27 cellular contexts compared by ENCODE assay signal in the genomic region with DNA sequence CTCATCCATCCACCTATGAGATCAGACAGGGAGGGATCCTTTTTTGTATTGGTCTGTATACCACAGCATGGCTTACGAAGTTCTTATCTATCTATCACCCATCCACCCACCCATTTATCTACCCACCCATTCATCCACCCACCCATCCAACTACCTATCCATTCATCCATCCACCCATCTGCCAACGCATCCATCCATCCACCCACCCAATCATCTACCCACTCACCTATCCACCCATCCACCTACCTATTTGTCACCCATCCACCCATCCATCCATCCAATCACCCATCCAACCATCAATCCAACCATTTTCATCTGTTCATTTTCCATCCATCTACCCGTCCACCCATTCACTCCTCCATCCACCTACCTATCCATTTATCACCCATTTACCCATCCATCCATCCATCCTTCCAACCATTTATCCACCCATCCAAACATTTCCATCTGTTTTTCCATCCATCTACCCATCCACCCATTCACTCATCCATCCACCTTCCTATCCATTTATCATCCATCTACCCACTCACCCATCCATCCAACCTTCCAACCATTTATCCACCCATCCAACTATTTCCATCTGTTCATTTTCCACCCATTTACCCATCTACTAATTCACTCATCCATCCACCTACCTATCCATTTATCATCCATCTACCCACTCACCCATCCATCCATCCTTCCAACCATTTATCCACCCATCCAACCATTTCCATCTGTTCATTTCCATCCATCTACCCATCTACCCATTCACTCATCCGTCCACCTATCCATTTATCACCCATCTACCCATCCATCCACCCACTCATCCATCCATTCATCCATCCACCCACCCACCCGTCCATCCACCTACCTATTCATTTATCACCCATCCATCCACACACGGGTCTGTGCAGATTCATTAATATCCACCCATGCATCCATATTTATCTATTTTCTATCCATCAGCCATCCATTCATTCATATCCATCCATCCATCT. TPM values are rescaled to one million over a fixed set of nuclear protein-coding genes. Genes with fewer than 3 reads are reported as not detected.
"Had no signal": no experiment of that assay in that cellular context is flagged by ENCODE, and none has a peak within 500 bp of the region (broad histone marks: within the 10 kb centered on the region; RNA-seq: fewer than 3 reads in every experiment).

No MANE protein-coding gene starts in this region.

- H3K27ac ChIP-seq: dorsolateral prefrontal cortex, heart left ventricle, psoas muscle, spleen, tibial artery, upper lobe of left lung, vagina had no signal

- ATAC-seq: heart left ventricle; left colon; left ventricle myocardium superior; psoas muscle; sciatic nerve; stimulated activated memory B cell treated with anti-CD40 and anti-IgM and Interleukin-4, amounts not matched to agents 10 μg/mL and 1 μg/mL and 100 μg/mL, for 72 hours had no signal

- H3K27me3 ChIP-seq: dorsolateral prefrontal cortex, heart left ventricle, spleen, tibial artery, upper lobe of left lung, vagina had no signal

- H3K4me3 ChIP-seq: dorsolateral prefrontal cortex, heart left ventricle, lung, psoas muscle, spleen, tibial artery, upper lobe of left lung, vagina had no signal

- H3K4me1 ChIP-seq: heart left ventricle, psoas muscle, spleen, tibial artery, upper lobe of left lung, vagina had no signal

- DNase-seq: cortex of kidney; dorsolateral prefrontal cortex; effector CD8-positive, alpha-beta T cell; heart left ventricle; hippocampal formation; left colon; left ventricle myocardium superior; mesenchymal stem cell; midbrain; naive B cell; psoas muscle; retina; spleen; stimulated activated CD4-positive, alpha-beta T cell treated with anti-CD3 and anti-CD28 coated beads, Interleukin-15, amount 100 ng/mL, for 24 hours; stimulated activated CD4-positive, alpha-beta T cell treated with anti-CD3 and anti-CD28 coated beads, Interleukin-1b, Interleukin-23, amount 100 ng/mL, for 48 hours; stimulated activated CD4-positive, alpha-beta T cell treated with anti-CD3 and anti-CD28 coated beads, Interleukin-4, amount 100 ng/mL, for 24 hours; tibial artery; upper lobe of left lung had no signal

- FAIRE-seq: frontal cortex had no signal

- H3K9me3 ChIP-seq: heart left ventricle, psoas muscle, tibial artery, upper lobe of left lung, vagina had no signal

RNA-seq across cellular contexts. Expression of gene SDS, which starts 13.3 kb away (rescaled TPM):
- total RNA-seq: frontal cortex, glomerular endothelial cell, kidney epithelial cell, left ventricle myocardium superior, skeletal muscle tissue, temporal lobe, vagina had no signal

RNA-seq across cellular contexts. Expression of gene SDSL, which starts 31.8 kb away (rescaled TPM):
- total RNA-seq: vagina had no signal
